ENCODE assay signal across 8 cellular contexts in genomic region chr6:10801224-10801848, GRCh38. TPM values are rescaled to one million over a fixed set of nuclear protein-coding genes. Genes with fewer than 3 reads are reported as not detected.
A peak's percentile ranks its signal among the peaks of the same experiment; 100 is the strongest.
DNase-seq lines count a peak whose midpoint lies in the region; ATAC-seq and TF ChIP-seq lines count a peak whose summit lies in the region.

No MANE protein-coding gene starts in this region.

- no peaks in the 10 kb centered on the region for H3K27me3 Mint-ChIP-seq in activated CD4-positive, alpha-beta memory T cell treated with anti-CD3 and anti-CD28 coated beads, Interleukin-2, amount 10 ng/mL, durations not matched to agents 7 days and 5 days
- H3K27me3 Mint-ChIP-seq in endodermal cell (ENCODE audit: insufficient read depth) = no peaks in the 10 kb centered on the region

- no peaks in the 10 kb centered on the region for H3K9me3 Mint-ChIP-seq in activated CD4-positive, alpha-beta memory T cell treated with anti-CD3 and anti-CD28 coated beads, Interleukin-2, amount 10 ng/mL, durations not matched to agents 7 days and 5 days
- no peaks in the 10 kb centered on the region for H3K9me3 Mint-ChIP-seq in endodermal cell

- no peak overlapping the region for H3K27ac ChIP-seq in C4-2B
- no peak overlapping the region for H3K27ac ChIP-seq in endodermal cell (ENCODE audit: low read depth, low read length)

- peak; percentile 100 for TF ChIP-seq CTCF in C4-2B (conservative IDR thresholded peaks at IDR 0.05)
- peak; percentile 99 for TF ChIP-seq CTCF in endodermal cell (conservative IDR thresholded peaks at IDR 0.05)
- TF ChIP-seq CTCF in mucosa of descending colon (IDR thresholded peaks at IDR 0.05) = peak; percentile 95

- DNase-seq in NCI-H748 treated with DMSO at 0.1 percent for 48 hours (lab: John Stamatoyannopoulos, UW) = peak; percentile 72
- DNase-seq in activated CD4-positive, alpha-beta memory T cell treated with anti-CD3 and anti-CD28 coated beads, Interleukin-2, amount 10 ng/mL, durations not matched to agents 7 days and 5 days = peak; percentile 72
- DNase-seq in endodermal cell = peak; percentile 88
- peak in 2 of 3 donors; percentile 67 to 69 for DNase-seq in mucosa of descending colon
- peak; percentile 32 to 43 for DNase-seq in stimulated activated CD8-positive, alpha-beta memory T cell treated with anti-CD3 and anti-CD28 coated beads, Interleukin-7, amount 100 ng/mL, for 1 hour (ENCODE audit: low read depth in 2 of 2)

- H3K4me1 ChIP-seq in endodermal cell (ENCODE audit: control insufficient read depth, insufficient read depth, low read length) (no peaks in the 10 kb centered on the region), mucosa of descending colon (ENCODE audit: low read depth) (no peaks in the 10 kb centered on the region)

- H3K4me3 ChIP-seq in endodermal cell (ENCODE audit: low read length) (no peak overlapping the region), mucosa of descending colon (no peak overlapping the region)

- no peaks in the 10 kb centered on the region for H3K36me3 Mint-ChIP-seq in activated CD4-positive, alpha-beta memory T cell treated with anti-CD3 and anti-CD28 coated beads, Interleukin-2, amount 10 ng/mL, durations not matched to agents 7 days and 5 days (ENCODE audit: low read depth)
- H3K36me3 Mint-ChIP-seq in endodermal cell (ENCODE audit: low read depth) = peaks cover 22% of the 10 kb centered on the region

- intact Hi-C loops in mucosa of descending colon (cut with DNase I, micrococcal nuclease) = loop anchor here (10.0 kb wide), 2 partner anchors 297 to 327 kb away; no protein-coding TSS in a partner anchor

- no peak overlapping the region for H3K9ac ChIP-seq in endodermal cell (ENCODE audit: extremely low read depth, low read length, poor library complexity, severe bottlenecking)

- H3K27ac Mint-ChIP-seq in activated CD4-positive, alpha-beta memory T cell treated with anti-CD3 and anti-CD28 coated beads, Interleukin-2, amount 10 ng/mL, durations not matched to agents 7 days and 5 days = no peak overlapping the region
- no peak overlapping the region for H3K27ac Mint-ChIP-seq in endodermal cell

- POLR2A ChIA-PET in activated CD4-positive, alpha-beta memory T cell treated with anti-CD3 and anti-CD28 coated beads, Interleukin-2, amount 10 ng/mL, durations not matched to agents 7 days and 5 days (lab: Charles Lee) = no interaction called here

- H3K9me3 ChIP-seq in endodermal cell (ENCODE audit: control insufficient read depth, low read length) = no peaks in the 10 kb centered on the region
- H3K9me3 ChIP-seq in mucosa of descending colon = no peaks in the 10 kb centered on the region

- WGBS in endodermal cell (ENCODE audit: insufficient coverage in 1 of 2, insufficient read length in 1 of 2), 2 experiments = 11 to 30% methylated on average over 1 to 2 of the region's 2 CpGs

- no peaks in the 10 kb centered on the region for H3K27me3 ChIP-seq in endodermal cell (ENCODE audit: control insufficient read depth, insufficient read depth, low read length, poor library complexity, severe bottlenecking)

- ATAC-seq in GM19023 (IDR thresholded peaks at IDR 0.05; ENCODE audit: unreplicated experiment) (peak; percentile 91), HG03196 (IDR thresholded peaks at IDR 0.05; ENCODE audit: unreplicated experiment) (peak; percentile 95), mucosa of descending colon (peak; percentile 95)

- H3K36me3 ChIP-seq in endodermal cell (ENCODE audit: control insufficient read depth, insufficient read depth, low read length) (peaks cover 21% of the 10 kb centered on the region), mucosa of descending colon (ENCODE audit: low read depth) (no peaks in the 10 kb centered on the region)

- H3K4me1 Mint-ChIP-seq in activated CD4-positive, alpha-beta memory T cell treated with anti-CD3 and anti-CD28 coated beads, Interleukin-2, amount 10 ng/mL, durations not matched to agents 7 days and 5 days = peaks cover 3% of the 10 kb centered on the region
- peaks cover 3% of the 10 kb centered on the region for H3K4me1 Mint-ChIP-seq in endodermal cell

- CTCF ChIA-PET in activated CD4-positive, alpha-beta memory T cell treated with anti-CD3 and anti-CD28 coated beads, Interleukin-2, amount 10 ng/mL, durations not matched to agents 7 days and 5 days (lab: Charles Lee) = interaction anchor here (0.8 to 4.1 kb wide), 10 partner anchors 20 to 330 kb away, joined by 3 to 46 read pairs (median 3); no protein-coding TSS in a partner anchor

- no peak overlapping the region for H3K4me3 Mint-ChIP-seq in activated CD4-positive, alpha-beta memory T cell treated with anti-CD3 and anti-CD28 coated beads, Interleukin-2, amount 10 ng/mL, durations not matched to agents 7 days and 5 days
- no peak overlapping the region for H3K4me3 Mint-ChIP-seq in endodermal cell

RNA-seq across cellular contexts. Expression of gene MAK, which starts 37.0 kb away (rescaled TPM):
- total RNA-seq in activated CD4-positive, alpha-beta memory T cell treated with anti-CD3 and anti-CD28 coated beads, Interleukin-2, amount 10 ng/mL, durations not matched to agents 7 days and 5 days = under 1 TPM; 0.15 to 0.35 TPM
- total RNA-seq in endodermal cell = under 1 TPM; 0.18 to 0.35 TPM
- 0.93 TPM for polyA plus RNA-seq in endodermal cell (2013, experiment 1 of 2)
- polyA plus RNA-seq in endodermal cell (2013, experiment 2 of 2) = 0.83 TPM
- total RNA-seq in mucosa of descending colon = not detected

RNA-seq across cellular contexts. Expression of gene TMEM14B, which starts 53.7 kb away (rescaled TPM):
- total RNA-seq in activated CD4-positive, alpha-beta memory T cell treated with anti-CD3 and anti-CD28 coated beads, Interleukin-2, amount 10 ng/mL, durations not matched to agents 7 days and 5 days = 10 to 100 TPM; 81.5 to 83.6 TPM
- 100 to 1,000 TPM; 165 to 242 TPM for total RNA-seq in endodermal cell
- polyA plus RNA-seq in endodermal cell (2013, experiment 1 of 2) = 111 TPM
- polyA plus RNA-seq in endodermal cell (2013, experiment 2 of 2) = 120 TPM
- 10 to 100 TPM; 48.9 to 61.2 (median 60.8) TPM for total RNA-seq in mucosa of descending colon

Comparison
In these comparisons a context has a peak if more than half of its experiments do, and no peak if none do; other contexts are left out.
1. DNase-seq: peak in every context shown above with its lines; median percentile 88 in endodermal cell; 72 in NCI-H748 treated with DMSO at 0.1 percent for 48 hours; 72 in activated CD4-positive, alpha-beta memory T cell treated with anti-CD3 and anti-CD28 coated beads, Interleukin-2, amount 10 ng/mL, durations not matched to agents 7 days and 5 days; 68 in mucosa of descending colon; 38 in stimulated activated CD8-positive, alpha-beta memory T cell treated with anti-CD3 and anti-CD28 coated beads, Interleukin-7, amount 100 ng/mL, for 1 hour.